ENCODE assay signal across 8 cellular contexts in the genomic region with DNA sequence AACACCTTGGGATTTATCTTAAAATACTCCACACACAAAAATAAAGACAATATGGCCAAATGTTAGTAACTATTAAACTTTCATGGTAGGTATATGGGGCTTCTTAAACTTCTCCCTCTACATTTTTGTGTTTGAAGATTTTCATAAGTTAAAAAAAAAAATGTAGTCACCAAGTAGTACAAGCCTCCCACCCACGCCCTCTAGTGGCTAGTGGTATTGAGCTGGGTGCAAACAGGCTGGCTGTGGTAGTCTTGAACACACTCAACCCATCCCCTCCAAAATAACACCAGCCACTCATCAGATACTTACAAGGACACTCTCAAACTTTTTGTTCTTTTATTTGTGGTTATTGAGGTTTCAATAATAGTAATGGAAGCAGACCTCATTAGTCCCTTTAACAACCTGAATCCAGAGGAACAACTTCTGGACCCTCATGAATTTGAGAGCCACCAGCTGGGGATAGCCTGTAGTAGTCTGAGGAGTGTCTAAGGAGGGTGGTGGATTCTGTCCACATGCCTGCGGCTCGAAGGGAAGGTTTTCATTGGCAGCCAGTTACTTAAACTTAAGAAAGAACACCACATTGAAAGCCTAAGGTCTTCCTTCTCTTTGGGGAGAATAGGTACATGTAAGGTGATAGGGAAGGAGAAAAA. TPM values are rescaled to one million over a fixed set of nuclear protein-coding genes. Genes with fewer than 3 reads are reported as not detected.
DNase-seq lines count a peak whose midpoint lies in the region; ATAC-seq and TF ChIP-seq lines count a peak whose summit lies in the region.

No MANE protein-coding gene starts in this region.

- H3K4me3 ChIP-seq in AG10803 (ENCODE audit: low read length) (no peak overlapping the region), Peyer's patch (no peak overlapping the region), parathyroid adenoma (ENCODE audit: low read depth, low read length) (no peak overlapping the region)

- no peak overlapping the region for H2AFZ ChIP-seq in parathyroid adenoma

- no peak overlapping the region for H3K27ac ChIP-seq in Peyer's patch
- H3K27ac ChIP-seq in foreskin keratinocyte: no peak overlapping the region
- H3K27ac ChIP-seq in parathyroid adenoma: no peak overlapping the region

- H3K27me3 ChIP-seq in Peyer's patch (no peaks in the 10 kb centered on the region), foreskin keratinocyte (peaks cover 45% of the 10 kb centered on the region), parathyroid adenoma (ENCODE audit: control insufficient read depth, insufficient read depth, low read length) (no peaks in the 10 kb centered on the region)

- H3K4me1 ChIP-seq in Peyer's patch: no peaks in the 10 kb centered on the region
- no peaks in the 10 kb centered on the region for H3K4me1 ChIP-seq in foreskin keratinocyte
- no peaks in the 10 kb centered on the region for H3K4me1 ChIP-seq in parathyroid adenoma

- H3K9me3 ChIP-seq in Peyer's patch (no peaks in the 10 kb centered on the region), parathyroid adenoma (ENCODE audit: control insufficient read depth, low read length) (no peaks in the 10 kb centered on the region)

- H3K4me2 ChIP-seq in parathyroid adenoma (ENCODE audit: low read length): no peak overlapping the region

- H3K36me3 ChIP-seq in Peyer's patch: no peaks in the 10 kb centered on the region
- H3K36me3 ChIP-seq in parathyroid adenoma (ENCODE audit: control insufficient read depth, insufficient read depth, low read length): no peaks in the 10 kb centered on the region

- no peak overlapping the region for H3K4me3 Mint-ChIP-seq in activated T-cell treated with anti-CD3 and anti-CD28 coated beads, Interleukin-2, amount 50 U/mL, for 72 hours
- H3K4me3 Mint-ChIP-seq in type B pancreatic cell: no peak overlapping the region

- ATAC-seq in GM19043 (IDR thresholded peaks at IDR 0.05; ENCODE audit: low read depth, unreplicated experiment): peak; percentile 68
- ATAC-seq in activated T-cell treated with anti-CD3 and anti-CD28 coated beads, Interleukin-2, amount 50 U/mL, for 72 hours (replicated peaks in 1 of 2): peak; percentile 78 to 82
- peak; percentile 66 for ATAC-seq in foreskin keratinocyte

- no peaks in the 10 kb centered on the region for H3K9me3 Mint-ChIP-seq in activated T-cell treated with anti-CD3 and anti-CD28 coated beads, Interleukin-2, amount 50 U/mL, for 72 hours
- H3K9me3 Mint-ChIP-seq in type B pancreatic cell: no peaks in the 10 kb centered on the region

- no peak for TF ChIP-seq POLR2A in Peyer's patch (IDR thresholded peaks at IDR 0.05)

- DNase-seq in AG10803 (ENCODE audit: low read depth) (peak; percentile 72), HuH-7.5 (ENCODE audit: low spot score) (peak; percentile 66), Peyer's patch (peak in 2 of 3 donors; percentile 81 to 90), foreskin keratinocyte (peak in 1 of 2 donors; percentile 34), type B pancreatic cell (ENCODE audit: extremely low spot score, unreplicated experiment) (no peak)
- DNase-seq in activated T-cell treated with anti-CD3 and anti-CD28 coated beads, Interleukin-2, amount 50 U/mL, for 72 hours: peak; percentile 79 to 82

- H3K36me3 Mint-ChIP-seq in activated T-cell treated with anti-CD3 and anti-CD28 coated beads, Interleukin-2, amount 50 U/mL, for 72 hours (ENCODE audit: insufficient read depth in 2 of 2): no peaks in the 10 kb centered on the region
- no peaks in the 10 kb centered on the region for H3K36me3 Mint-ChIP-seq in type B pancreatic cell

- no peaks in the 10 kb centered on the region for H3K79me2 ChIP-seq in parathyroid adenoma

- H3K27me3 Mint-ChIP-seq in activated T-cell treated with anti-CD3 and anti-CD28 coated beads, Interleukin-2, amount 50 U/mL, for 72 hours (ENCODE audit: low read depth): peaks cover 25% of the 10 kb centered on the region
- H3K27me3 Mint-ChIP-seq in type B pancreatic cell: peaks cover 3% of the 10 kb centered on the region

- TF ChIP-seq CTCF in AG10803 (conservative IDR thresholded peaks at IDR 0.05; ENCODE audit: low read length) (peak; percentile 96), Peyer's patch (IDR thresholded peaks at IDR 0.05) (peak; percentile 47 to 91 (median 65)), foreskin keratinocyte (conservative IDR thresholded peaks at IDR 0.05) (peak; percentile 78), parathyroid adenoma (IDR thresholded peaks at IDR 0.05) (peak; percentile 63), type B pancreatic cell (conservative IDR thresholded peaks at IDR 0.05) (peak; percentile 85)

- H3K4me1 Mint-ChIP-seq in activated T-cell treated with anti-CD3 and anti-CD28 coated beads, Interleukin-2, amount 50 U/mL, for 72 hours (ENCODE audit: low read depth): peaks cover 11% of the 10 kb centered on the region
- no peaks in the 10 kb centered on the region for H3K4me1 Mint-ChIP-seq in type B pancreatic cell (ENCODE audit: unreplicated experiment)

- no peak overlapping the region for H3K27ac Mint-ChIP-seq in activated T-cell treated with anti-CD3 and anti-CD28 coated beads, Interleukin-2, amount 50 U/mL, for 72 hours
- no peak overlapping the region for H3K27ac Mint-ChIP-seq in type B pancreatic cell

- H3K9ac ChIP-seq in parathyroid adenoma: no peak overlapping the region

RNA-seq across cellular contexts. Expression of a gene that starts 15.6 kb away (rescaled TPM):
- total RNA-seq in Peyer's patch (under 1 TPM in 1 of 4 donors, not detected in 3; 0.27 TPM), foreskin keratinocyte (not detected in 2 replicates), type B pancreatic cell (ENCODE audit: low replicate concordance) (0.14 TPM in 1 of 2 replicates, not detected in the other)
- not detected for total RNA-seq in activated T-cell treated with anti-CD3 and anti-CD28 coated beads, Interleukin-2, amount 50 U/mL, for 72 hours
- not detected in 2 replicates for polyA plus RNA-seq in foreskin keratinocyte
